16 cellular contexts compared by ENCODE assay signal in genomic region chr3:171323934-171324535, GRCh38.
DNase-seq lines count a peak whose midpoint lies in the region; ATAC-seq, FAIRE-seq and TF ChIP-seq lines count a peak whose summit lies in the region.
"Had no signal": no experiment of that assay in that cellular context is flagged by ENCODE, and none has a peak within 500 bp of the region (broad histone marks: within the 10 kb centered on the region; RNA-seq: fewer than 3 reads in every experiment).

No MANE protein-coding gene starts in this region.

- H3K4me3 ChIP-seq in liver (ENCODE audit: low read depth in 1 of 3, low read length in 3 of 3) (no peak overlapping the region), HepG2 (replicated peaks in 1 of 3; ENCODE audit: insufficient read depth in 1 of 3, low read depth in 2 of 3, low read length in 3 of 3) (no peak overlapping the region), coronary artery (no peak overlapping the region), thoracic aorta (peak overlapping the region; percentile 12)
- H3K4me3 ChIP-seq: Peyer's patch had no signal

- H3K9ac ChIP-seq in liver (ENCODE audit: low read depth in 1 of 2, low read length in 2 of 2): no peak overlapping the region
- H3K9ac ChIP-seq in HepG2 (ENCODE audit: insufficient read depth, low read depth, low read length): no peak overlapping the region

- TF ChIP-seq RAD21 in liver (IDR thresholded peaks at IDR 0.05) (no peak), HepG2 (CRISPR knock-in tag; IDR thresholded peaks at IDR 0.05) (no peak)

- no peaks in the 10 kb centered on the region for H3K79me2 ChIP-seq in HepG2 (ENCODE audit: insufficient read depth, low read length)

- H3K4me1 ChIP-seq in liver (ENCODE audit: control insufficient read depth in 4 of 4, insufficient read depth in 4 of 4, low read length in 3 of 4): peaks cover 0 to 4% (median 1%) of the 10 kb centered on the region in 4 donors
- H3K4me1 ChIP-seq in HepG2 (ENCODE audit: insufficient read depth, low read length): no peaks in the 10 kb centered on the region
- peaks cover 10 to 35% of the 10 kb centered on the region in 2 donors for H3K4me1 ChIP-seq in thoracic aorta (ENCODE audit: control insufficient read depth in 1 of 2, low read depth in 2 of 2)

- no peak overlapping the region for H2AFZ ChIP-seq in HepG2 (ENCODE audit: low read length)

- WGBS in liver: 65% methylated on average over 3 of the region's 3 CpGs
- 35% methylated on average over 3 of the region's 3 CpGs for WGBS in HepG2 (ENCODE audit: low lambda C conversion rate)

- TF ChIP-seq CTCF in liver (IDR thresholded peaks at IDR 0.05; ENCODE audit: low read depth, low read length, missing input control): no peak
- TF ChIP-seq CTCF in HepG2 (CRISPR knock-in tag; IDR thresholded peaks at IDR 0.05): no peak
- no peak for TF ChIP-seq CTCF in coronary artery (IDR thresholded peaks at IDR 0.05)
- TF ChIP-seq CTCF in thoracic aorta (IDR thresholded peaks at IDR 0.05): no peak

- no peaks in the 10 kb centered on the region for H3K9me3 ChIP-seq in liver (ENCODE audit: control insufficient read depth in 4 of 4, low read length in 3 of 4)
- H3K9me3 ChIP-seq in HepG2 (ENCODE audit: low read length): no peaks in the 10 kb centered on the region
- no peaks in the 10 kb centered on the region for H3K9me3 ChIP-seq in thoracic aorta
- H3K9me3 ChIP-seq: Peyer's patch had no signal

- CTCF ChIA-PET in HepG2 (lab: Yijun Ruan, JAX; ENCODE audit: low intra/inter-chr PET ratio, low total read pairs): no interaction called here

- H3K27ac ChIP-seq in liver (ENCODE audit: low read depth in 1 of 2, low read length in 2 of 2): peak overlapping the region; percentile 9 to 15
- no peak overlapping the region for H3K27ac ChIP-seq in HepG2 (ENCODE audit: extremely low read length, insufficient read depth, low read length)
- H3K27ac ChIP-seq in coronary artery: peak overlapping the region; percentile 42 to 47
- H3K27ac ChIP-seq in thoracic aorta: no peak overlapping the region
- H3K27ac ChIP-seq: HL-60 had no signal

- no peak for TF ChIP-seq POLR2A in HepG2 (IDR thresholded peaks at IDR 0.05; ENCODE audit: insufficient read depth in 1 of 2, low read depth in 2 of 2, low read length in 2 of 2)

- no TSS peak for BruUV-seq in HepG2 (replicated peaks; lab: Mats Ljungman, UMichigan)

- H3K36me3 ChIP-seq in liver (ENCODE audit: control insufficient read depth in 4 of 4, insufficient read depth in 3 of 4, low read depth in 1 of 4, low read length in 3 of 4) (no peaks in the 10 kb centered on the region), HepG2 (replicated peaks in 1 of 2; ENCODE audit: control insufficient read depth in 1 of 2, insufficient read depth in 2 of 2, low read length in 2 of 2) (no peaks in the 10 kb centered on the region), thoracic aorta (no peaks in the 10 kb centered on the region)
- H3K36me3 ChIP-seq: Peyer's patch had no signal

- in situ Hi-C loops in HepG2 (cut with HindIII; ENCODE audit: extremely low pct_ligation_motif_present, low pct_unique_long_range_greater_than_20kb): no loop called here

- ATAC-seq in HepG2 (no peak), thoracic aorta (ENCODE audit: insufficient number of reproducible peaks, low FRiP score, low read depth) (no peak), HG03565 (IDR thresholded peaks at IDR 0.05; ENCODE audit: unreplicated experiment) (no peak)

- POLR2A ChIA-PET in HepG2 (lab: Yijun Ruan, JAX): no interaction called here

- intact Hi-C loops in HepG2 (cut with micrococcal nuclease; ENCODE audit: unreplicated experiment): no loop called here

- TF ChIP-seq EP300 in HepG2 (IDR thresholded peaks at IDR 0.05; ENCODE audit: low read depth in 2 of 2, low read length in 2 of 2): no peak
- no peak for TF ChIP-seq EP300 in HepG2 (CRISPR knock-in tag; IDR thresholded peaks at IDR 0.05; ENCODE audit: borderline replicate concordance)

- no peaks in the 10 kb centered on the region for H4K20me1 ChIP-seq in HepG2 (ENCODE audit: insufficient read depth, low read length)

- FAIRE-seq in HepG2 (lab: Jason Lieb, UNC): no peak
- FAIRE-seq: H1 had no signal

- DNase-seq in HepG2 (ENCODE audit: low spot score) (no peak), coronary artery (ENCODE audit: low spot score) (no peak), midbrain (lab: John Stamatoyannopoulos, UW) (peak; percentile 68), thoracic aorta (ENCODE audit: low spot score) (no peak), NCI-H1092 treated with DMSO at 0.1 percent for 48 hours (lab: John Stamatoyannopoulos, UW) (no peak), HUDEP-2 (lab: John Stamatoyannopoulos, UW; ENCODE audit: unreplicated experiment in 76 of 76) (no peak)
- DNase-seq: activated naive CD4-positive, alpha-beta T cell; DMS79 treated with DMSO at 0.1 percent for 48 hours; NCI-H345; Peyer's patch; stimulated activated CD8-positive, alpha-beta memory T cell treated with anti-CD3 and anti-CD28 coated beads, Interleukin-4, amount 100 ng/mL, for 48 hours; T-helper 9 cell had no signal

- no peaks in the 10 kb centered on the region for H3K27me3 ChIP-seq in liver (ENCODE audit: control insufficient read depth in 4 of 4, insufficient read depth in 4 of 4, low read length in 3 of 4)
- no peaks in the 10 kb centered on the region for H3K27me3 ChIP-seq in HepG2 (ENCODE audit: control insufficient read depth in 1 of 2, insufficient read depth in 2 of 2, low read length in 2 of 2)
- H3K27me3 ChIP-seq in thoracic aorta (replicated peaks; ENCODE audit: insufficient read depth): no peaks in the 10 kb centered on the region
- H3K27me3 ChIP-seq: Peyer's patch had no signal

- H3K4me2 ChIP-seq in HepG2 (ENCODE audit: low read depth, low read length): no peak overlapping the region

TF ChIP-seq in liver, 16 proteins besides CTCF, POLR2A, EP300 and RAD21:
- no peak for TF ChIP-seq ATF3 (IDR thresholded peaks at IDR 0.05)
- peak in 1 of 2 donors; percentile 30 for TF ChIP-seq JUND (IDR thresholded peaks at IDR 0.05)

TF ChIP-seq in HepG2, 621 proteins besides CTCF, POLR2A, EP300 and RAD21:
- no peak for TF ChIP-seq CAMTA2 (CRISPR knock-in tag; IDR thresholded peaks at IDR 0.05; ENCODE audit: borderline replicate concordance)
- TF ChIP-seq PITX1 (CRISPR knock-in tag; IDR thresholded peaks at IDR 0.05): no peak
- no peak for TF ChIP-seq ZNF24 (IDR thresholded peaks at IDR 0.05)
- no peak for TF ChIP-seq NCOR1 (IDR thresholded peaks at IDR 0.05; ENCODE audit: borderline replicate concordance, low read length)
- TF ChIP-seq ZSCAN25 (CRISPR knock-in tag; IDR thresholded peaks at IDR 0.05): no peak
- TF ChIP-seq, protein P1, sequence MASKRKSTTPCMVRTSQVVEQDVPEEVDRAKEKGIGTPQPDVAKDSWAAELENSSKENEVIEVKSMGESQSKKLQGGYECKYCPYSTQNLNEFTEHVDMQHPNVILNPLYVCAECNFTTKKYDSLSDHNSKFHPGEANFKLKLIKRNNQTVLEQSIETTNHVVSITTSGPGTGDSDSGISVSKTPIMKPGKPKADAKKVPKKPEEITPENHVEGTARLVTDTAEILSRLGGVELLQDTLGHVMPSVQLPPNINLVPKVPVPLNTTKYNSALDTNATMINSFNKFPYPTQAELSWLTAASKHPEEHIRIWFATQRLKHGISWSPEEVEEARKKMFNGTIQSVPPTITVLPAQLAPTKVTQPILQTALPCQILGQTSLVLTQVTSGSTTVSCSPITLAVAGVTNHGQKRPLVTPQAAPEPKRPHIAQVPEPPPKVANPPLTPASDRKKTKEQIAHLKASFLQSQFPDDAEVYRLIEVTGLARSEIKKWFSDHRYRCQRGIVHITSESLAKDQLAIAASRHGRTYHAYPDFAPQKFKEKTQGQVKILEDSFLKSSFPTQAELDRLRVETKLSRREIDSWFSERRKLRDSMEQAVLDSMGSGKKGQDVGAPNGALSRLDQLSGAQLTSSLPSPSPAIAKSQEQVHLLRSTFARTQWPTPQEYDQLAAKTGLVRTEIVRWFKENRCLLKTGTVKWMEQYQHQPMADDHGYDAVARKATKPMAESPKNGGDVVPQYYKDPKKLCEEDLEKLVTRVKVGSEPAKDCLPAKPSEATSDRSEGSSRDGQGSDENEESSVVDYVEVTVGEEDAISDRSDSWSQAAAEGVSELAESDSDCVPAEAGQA (IDR thresholded peaks at IDR 0.05; ENCODE audit: low read depth): no peak
- TF ChIP-seq, protein P1 (CRISPR knock-in tag; IDR thresholded peaks at IDR 0.05; ENCODE audit: borderline replicate concordance): no peak
- no peak for TF ChIP-seq ATF4 (CRISPR knock-in tag; IDR thresholded peaks at IDR 0.05)

Comparison
In these comparisons a context has a peak if more than half of its experiments do, and no peak if none do; other contexts are left out.
1. H3K27ac ChIP-seq: peak in liver (2 of 2) and coronary artery (2 of 2); none in HepG2 (single experiment) and thoracic aorta (0 of 2).